Comparison of ENCODE assay signal across 12 cellular contexts in genomic region chr7:159070422-159071148, GRCh38.
DNase-seq lines count a peak whose midpoint lies in the region; ATAC-seq and TF ChIP-seq lines count a peak whose summit lies in the region.
"Had no signal": no experiment of that assay in that cellular context is flagged by ENCODE, and none has a peak within 500 bp of the region (broad histone marks: within the 10 kb centered on the region; RNA-seq: fewer than 3 reads in every experiment).

No MANE protein-coding gene starts in this region.

- H3K4me3 ChIP-seq in naive thymus-derived CD4-positive, alpha-beta T cell (ENCODE audit: low read length) = no peak overlapping the region
- H3K4me3 ChIP-seq in osteoblast (ENCODE audit: insufficient read depth, low read length) = no peak overlapping the region
- H3K4me3 ChIP-seq: hepatocyte had no signal

- peaks cover 20 to 41% (median 28%) of the 10 kb centered on the region in 7 donors for H3K4me1 Mint-ChIP-seq in naive thymus-derived CD4-positive, alpha-beta T cell
- H3K4me1 Mint-ChIP-seq: naive B cell had no signal

- ATAC-seq in HG03520 (IDR thresholded peaks at IDR 0.05; ENCODE audit: unreplicated experiment) = peak; percentile 68
- peak; percentile 85 to 90 for ATAC-seq in activated naive CD4-positive, alpha-beta T cell treated with anti-CD3 and anti-CD28 coated beads, Interleukin-2, amount 50 U/mL, for 72 hours
- ATAC-seq in naive thymus-derived CD4-positive, alpha-beta T cell = peak; percentile 86

- POLR2A ChIA-PET in naive thymus-derived CD4-positive, alpha-beta T cell (lab: Charles Lee) = no interaction called here

- H4K20me1 ChIP-seq in osteoblast (ENCODE audit: insufficient read depth, low read length) = no peaks in the 10 kb centered on the region

- peak overlapping the region in 6 of 10 donors; percentile 1 to 73 (median 59) for H3K4me3 Mint-ChIP-seq in naive thymus-derived CD4-positive, alpha-beta T cell
- H3K4me3 Mint-ChIP-seq: HFFc6, naive B cell, type B pancreatic cell had no signal

- no peaks in the 10 kb centered on the region for H3K36me3 Mint-ChIP-seq in activated naive CD4-positive, alpha-beta T cell treated with anti-CD3 and anti-CD28 coated beads, Interleukin-2, amount 50 U/mL, for 72 hours
- no peaks in the 10 kb centered on the region for H3K36me3 Mint-ChIP-seq in naive thymus-derived CD4-positive, alpha-beta T cell
- H3K36me3 Mint-ChIP-seq: naive B cell, type B pancreatic cell had no signal

- peaks cover 0 to 4% (median 0%) of the 10 kb centered on the region in 5 donors for H3K27me3 Mint-ChIP-seq in naive thymus-derived CD4-positive, alpha-beta T cell

- H3K27ac ChIP-seq in naive thymus-derived CD4-positive, alpha-beta T cell (ENCODE audit: low read depth, low read length) = no peak overlapping the region
- no peak overlapping the region for H3K27ac ChIP-seq in osteoblast (ENCODE audit: low read depth, low read length)
- H3K27ac ChIP-seq: hepatocyte had no signal

- no peak overlapping the region for H3K4me2 ChIP-seq in osteoblast (ENCODE audit: insufficient read depth, low read length)
- H3K4me2 ChIP-seq: hepatocyte had no signal

- intact Hi-C loops in naive thymus-derived CD4-positive, alpha-beta T cell (cut with micrococcal nuclease) = no loop called here

- peaks cover 0 to 4% of the 10 kb centered on the region in 2 donors for H3K4me1 ChIP-seq in naive thymus-derived CD4-positive, alpha-beta T cell (ENCODE audit: control insufficient read depth in 2 of 2, insufficient read depth in 2 of 2, low read length in 2 of 2)
- H3K4me1 ChIP-seq in osteoblast (ENCODE audit: insufficient read depth, low read length) = no peaks in the 10 kb centered on the region

- CTCF ChIA-PET in naive thymus-derived CD4-positive, alpha-beta T cell (lab: Charles Lee) = no interaction called here

- no peaks in the 10 kb centered on the region for H3K9me3 ChIP-seq in naive thymus-derived CD4-positive, alpha-beta T cell (ENCODE audit: control insufficient read depth in 2 of 3, low read length in 3 of 3)
- no peaks in the 10 kb centered on the region for H3K9me3 ChIP-seq in osteoblast (ENCODE audit: low read depth, low read length)

- H3K27me3 ChIP-seq in naive thymus-derived CD4-positive, alpha-beta T cell (ENCODE audit: control insufficient read depth in 2 of 2, insufficient read depth in 2 of 2, low read length in 2 of 2) = no peaks in the 10 kb centered on the region
- no peaks in the 10 kb centered on the region for H3K27me3 ChIP-seq in osteoblast (ENCODE audit: insufficient read depth, low read length)
- H3K27me3 ChIP-seq: hepatocyte had no signal

- DNase-seq in NCI-H1092 treated with DMSO at 0.1 percent for 48 hours (lab: John Stamatoyannopoulos, UW) (peak; percentile 23), NCI-H1092 (lab: John Stamatoyannopoulos, UW) (no peak), globus pallidus (ENCODE audit: low spot score) (no peak), NCI-H1694 (lab: John Stamatoyannopoulos, UW) (no peak), osteoblast (ENCODE audit: insufficient read length, low spot score, missing footprints) (no peak)
- peak in 1 of 2 donors; percentile 22 for DNase-seq in activated naive CD4-positive, alpha-beta T cell treated with anti-CD3 and anti-CD28 coated beads, Interleukin-2, amount 50 U/mL, for 72 hours (ENCODE audit: low spot score in 2 of 2)
- peak in 5 of 9 donors; percentile 13 to 40 (median 20) for DNase-seq in naive thymus-derived CD4-positive, alpha-beta T cell
- DNase-seq: HFFc6, naive B cell had no signal

- peak overlapping the region in 1 of 2 donors; percentile 47 for H3K27ac Mint-ChIP-seq in activated naive CD4-positive, alpha-beta T cell treated with anti-CD3 and anti-CD28 coated beads, Interleukin-2, amount 50 U/mL, for 72 hours
- peak overlapping the region in 4 of 9 donors; percentile 29 to 91 (median 66) for H3K27ac Mint-ChIP-seq in naive thymus-derived CD4-positive, alpha-beta T cell
- H3K27ac Mint-ChIP-seq: HFFc6, naive B cell, type B pancreatic cell had no signal

- no peak for TF ChIP-seq CTCF in osteoblast (IDR thresholded peaks at IDR 0.05; ENCODE audit: extremely low read depth, low read depth, low read length)

- no peak overlapping the region for H2AFZ ChIP-seq in osteoblast (ENCODE audit: low read length)
- H2AFZ ChIP-seq: hepatocyte had no signal

- no peaks in the 10 kb centered on the region for H3K79me2 ChIP-seq in osteoblast (ENCODE audit: insufficient read depth, low read length)
- H3K79me2 ChIP-seq: hepatocyte had no signal

- no peaks in the 10 kb centered on the region for H3K9me3 Mint-ChIP-seq in activated naive CD4-positive, alpha-beta T cell treated with anti-CD3 and anti-CD28 coated beads, Interleukin-2, amount 50 U/mL, for 72 hours
- no peaks in the 10 kb centered on the region for H3K9me3 Mint-ChIP-seq in naive thymus-derived CD4-positive, alpha-beta T cell
- H3K9me3 Mint-ChIP-seq: naive B cell, type B pancreatic cell had no signal

- H3K36me3 ChIP-seq in naive thymus-derived CD4-positive, alpha-beta T cell (ENCODE audit: control insufficient read depth in 2 of 3, insufficient read depth in 3 of 3, low read length in 3 of 3) = no peaks in the 10 kb centered on the region
- H3K36me3 ChIP-seq in osteoblast (ENCODE audit: insufficient read depth, low read length) = no peaks in the 10 kb centered on the region

Comparison
In these comparisons a context has a peak if more than half of its experiments do, and no peak if none do; other contexts are left out.
1. DNase-seq: peak in NCI-H1092 treated with DMSO at 0.1 percent for 48 hours (single experiment) and naive thymus-derived CD4-positive, alpha-beta T cell (5 of 9); none in NCI-H1092 (single experiment), globus pallidus (single experiment), NCI-H1694 (single experiment) and osteoblast (single experiment).
2. Peak in every context shown above with its lines, with median percentiles within 50 percentile points of each other: ATAC-seq.